In the genomic region with DNA sequence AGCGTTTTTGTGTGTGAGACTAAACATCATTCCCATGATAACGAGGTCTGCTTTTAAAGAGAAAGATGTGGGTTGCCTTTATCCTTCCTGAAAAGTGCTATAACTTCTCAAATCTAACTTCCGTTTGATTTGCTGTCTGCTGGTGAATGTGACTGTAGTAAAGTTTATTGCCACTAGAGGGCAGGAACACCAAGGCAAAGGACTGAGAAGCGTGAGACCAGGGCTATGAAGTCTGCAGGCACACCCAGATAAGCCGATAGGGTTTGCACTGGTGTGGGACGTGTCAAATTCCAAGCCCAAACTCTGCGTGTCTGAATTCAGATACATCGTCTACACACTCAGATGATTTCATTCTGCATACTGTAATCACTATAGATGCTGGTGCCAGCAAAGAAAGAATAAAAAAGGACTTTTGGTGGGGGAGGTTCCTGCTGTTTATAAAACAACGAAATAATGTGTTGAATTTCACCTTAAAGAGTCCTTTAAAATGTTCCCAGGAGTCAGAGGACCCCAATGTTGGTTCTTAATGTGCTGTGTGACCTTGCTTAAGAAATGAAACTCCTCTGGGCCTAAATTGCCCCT, we compare ENCODE assay signal across 8 cellular contexts.
DNase-seq lines count a peak whose midpoint lies in the region; ATAC-seq, FAIRE-seq and TF ChIP-seq lines count a peak whose summit lies in the region.

No MANE protein-coding gene starts in this region.

- in situ Hi-C loops in KBM-7 (cut with MboI; ENCODE audit: low pct_unique_long_range_greater_than_20kb, low sequenced_read_pairs): no loop called here

- H3K4me1 Mint-ChIP-seq in activated T-helper 1 cell treated with anti-CD3 and anti-CD28 coated beads, Interleukin-12 subunit alpha, Interleukin-12 subunit beta, Interleukin-2, Interleukin-4 antibody, amounts not matched to agents 30 ng/mL and 10 ng/mL and 1 ng/mL, durations not matched to agents 14 hours and 24 hours and 36 hours (ENCODE audit: low read depth): peaks cover 67% of the 10 kb centered on the region

- FAIRE-seq in RCC 7860 (lab: Jason Lieb, UNC) (peak; percentile 41), urothelium cell line (lab: Jason Lieb, UNC) (no peak)

- peak; percentile 79 for ATAC-seq in GM21786 (IDR thresholded peaks at IDR 0.05; ENCODE audit: unreplicated experiment)

- H3K27me3 Mint-ChIP-seq in activated T-helper 1 cell treated with anti-CD3 and anti-CD28 coated beads, Interleukin-12 subunit alpha, Interleukin-12 subunit beta, Interleukin-2, Interleukin-4 antibody, amounts not matched to agents 30 ng/mL and 10 ng/mL and 1 ng/mL, durations not matched to agents 14 hours and 24 hours and 36 hours (ENCODE audit: insufficient read depth): peaks cover 5% of the 10 kb centered on the region

- H3K36me3 Mint-ChIP-seq in activated T-helper 1 cell treated with anti-CD3 and anti-CD28 coated beads, Interleukin-12 subunit alpha, Interleukin-12 subunit beta, Interleukin-2, Interleukin-4 antibody, amounts not matched to agents 30 ng/mL and 10 ng/mL and 1 ng/mL, durations not matched to agents 14 hours and 24 hours and 36 hours (ENCODE audit: low read depth): peaks cover 5% of the 10 kb centered on the region

- peak overlapping the region; percentile 19 for H3K4me3 Mint-ChIP-seq in activated T-helper 1 cell treated with anti-CD3 and anti-CD28 coated beads, Interleukin-12 subunit alpha, Interleukin-12 subunit beta, Interleukin-2, Interleukin-4 antibody, amounts not matched to agents 30 ng/mL and 10 ng/mL and 1 ng/mL, durations not matched to agents 14 hours and 24 hours and 36 hours

- peak; percentile 91 for TF ChIP-seq CTCF in fibroblast of pulmonary artery (IDR thresholded peaks at IDR 0.05; ENCODE audit: low read length, missing control alignments)

- no peaks in the 10 kb centered on the region for H3K9me3 Mint-ChIP-seq in activated T-helper 1 cell treated with anti-CD3 and anti-CD28 coated beads, Interleukin-12 subunit alpha, Interleukin-12 subunit beta, Interleukin-2, Interleukin-4 antibody, amounts not matched to agents 30 ng/mL and 10 ng/mL and 1 ng/mL, durations not matched to agents 14 hours and 24 hours and 36 hours

- peak; percentile 78 for DNase-seq in GDM1 (lab: John Stamatoyannopoulos, UW)
- peak; percentile 95 for DNase-seq in KBM-7
- peak; percentile 66 for DNase-seq in RCC 7860 (ENCODE audit: low spot score)
- DNase-seq in activated T-helper 1 cell treated with anti-CD3 and anti-CD28 coated beads, Interleukin-12 subunit alpha, Interleukin-12 subunit beta, Interleukin-2, Interleukin-4 antibody, amounts not matched to agents 30 ng/mL and 10 ng/mL and 1 ng/mL, durations not matched to agents 14 hours and 24 hours and 36 hours (ENCODE audit: low spot score): peak; percentile 67
- DNase-seq in fibroblast of pulmonary artery (ENCODE audit: low read depth): peak; percentile 89
- DNase-seq in non-pigmented ciliary epithelial cell (ENCODE audit: low read depth): peak; percentile 64
- DNase-seq in urothelium cell line (ENCODE audit: low spot score): peak; percentile 83

- no peak overlapping the region for H3K4me3 ChIP-seq in fibroblast of pulmonary artery (replicated peaks; ENCODE audit: low read depth, low read length)

- intact Hi-C loops in activated T-helper 1 cell treated with anti-CD3 and anti-CD28 coated beads, Interleukin-12 subunit alpha, Interleukin-12 subunit beta, Interleukin-2, Interleukin-4 antibody, amounts not matched to agents 30 ng/mL and 10 ng/mL and 1 ng/mL, durations not matched to agents 14 hours and 24 hours and 36 hours (cut with micrococcal nuclease): loop anchor here (1.0 to 10.0 kb wide), 8 partner anchors 30 to 1035 kb away; no protein-coding TSS in a partner anchor

- H3K27ac Mint-ChIP-seq in activated T-helper 1 cell treated with anti-CD3 and anti-CD28 coated beads, Interleukin-12 subunit alpha, Interleukin-12 subunit beta, Interleukin-2, Interleukin-4 antibody, amounts not matched to agents 30 ng/mL and 10 ng/mL and 1 ng/mL, durations not matched to agents 14 hours and 24 hours and 36 hours: peak overlapping the region; percentile 66
